ENCODE assay signal across 10 cellular contexts in the genomic region with DNA sequence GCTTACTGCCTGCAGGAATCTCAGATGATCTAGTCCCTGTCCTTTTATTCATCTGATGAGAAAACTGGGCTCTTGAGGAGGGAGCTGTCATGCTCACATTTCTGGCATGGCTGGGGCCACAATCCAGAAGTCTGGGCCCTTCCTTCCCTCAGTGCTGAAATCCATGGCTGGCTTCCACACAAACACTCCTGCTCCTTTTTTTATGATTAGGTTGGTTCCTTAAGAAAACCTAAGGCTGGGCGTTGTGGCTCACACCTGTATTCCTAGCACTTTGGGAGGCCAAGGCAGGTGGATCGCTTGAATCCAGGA. TPM values are rescaled to one million over a fixed set of nuclear protein-coding genes. Genes with fewer than 3 reads are reported as not detected.
DNase-seq lines count a peak whose midpoint lies in the region; ATAC-seq and TF ChIP-seq lines count a peak whose summit lies in the region.
"Had no signal": no experiment of that assay in that cellular context is flagged by ENCODE, and none has a peak within 500 bp of the region (broad histone marks: within the 10 kb centered on the region; RNA-seq: fewer than 3 reads in every experiment).

No MANE protein-coding gene starts in this region.

- H3K4me1 Mint-ChIP-seq in activated naive CD4-positive, alpha-beta T cell treated with anti-CD3 and anti-CD28 coated beads for 36 hours (ENCODE audit: low read depth): peaks cover 14% of the 10 kb centered on the region
- peaks cover 18% of the 10 kb centered on the region for H3K4me1 Mint-ChIP-seq in activated T-helper 1 cell treated with anti-CD3 and anti-CD28 coated beads, Interleukin-12 subunit alpha, Interleukin-12 subunit beta, Interleukin-2, Interleukin-4 antibody, amounts not matched to agents 30 ng/mL and 10 ng/mL and 1 ng/mL, durations not matched to agents 14 hours and 24 hours and 36 hours (ENCODE audit: low read depth)
- peaks cover 11 to 17% of the 10 kb centered on the region in 2 donors for H3K4me1 Mint-ChIP-seq in immature natural killer cell

- intact Hi-C loops in activated naive CD4-positive, alpha-beta T cell treated with anti-CD3 and anti-CD28 coated beads for 36 hours (cut with micrococcal nuclease): no loop called here
- intact Hi-C loops in activated T-helper 1 cell treated with anti-CD3 and anti-CD28 coated beads, Interleukin-12 subunit alpha, Interleukin-12 subunit beta, Interleukin-2, Interleukin-4 antibody, amounts not matched to agents 30 ng/mL and 10 ng/mL and 1 ng/mL, durations not matched to agents 14 hours and 24 hours and 36 hours (cut with micrococcal nuclease): no loop called here
- intact Hi-C loops in stomach (cut with DNase I; ENCODE audit: low total_unique reads) (no loop called here), left colon (cut with DNase I, micrococcal nuclease) (no loop called here)

- no peaks in the 10 kb centered on the region for H3K27me3 Mint-ChIP-seq in activated naive CD4-positive, alpha-beta T cell treated with anti-CD3 and anti-CD28 coated beads for 36 hours (ENCODE audit: low read depth)
- peaks cover 10% of the 10 kb centered on the region for H3K27me3 Mint-ChIP-seq in activated T-helper 1 cell treated with anti-CD3 and anti-CD28 coated beads, Interleukin-12 subunit alpha, Interleukin-12 subunit beta, Interleukin-2, Interleukin-4 antibody, amounts not matched to agents 30 ng/mL and 10 ng/mL and 1 ng/mL, durations not matched to agents 14 hours and 24 hours and 36 hours (ENCODE audit: insufficient read depth)
- H3K27me3 Mint-ChIP-seq in immature natural killer cell (ENCODE audit: low read depth in 3 of 3): peaks cover 1 to 7% (median 3%) of the 10 kb centered on the region in 3 donors

- CTCF ChIA-PET in activated naive CD4-positive, alpha-beta T cell treated with anti-CD3 and anti-CD28 coated beads for 36 hours (lab: Charles Lee): interaction anchor here (1.2 to 1.5 kb wide), 2 partner anchors 44 to 55 kb away, joined by 3 read pairs; no protein-coding TSS in a partner anchor

- no peak overlapping the region for H3K27ac Mint-ChIP-seq in activated naive CD4-positive, alpha-beta T cell treated with anti-CD3 and anti-CD28 coated beads for 36 hours
- no peak overlapping the region for H3K27ac Mint-ChIP-seq in activated T-helper 1 cell treated with anti-CD3 and anti-CD28 coated beads, Interleukin-12 subunit alpha, Interleukin-12 subunit beta, Interleukin-2, Interleukin-4 antibody, amounts not matched to agents 30 ng/mL and 10 ng/mL and 1 ng/mL, durations not matched to agents 14 hours and 24 hours and 36 hours
- peak overlapping the region in 2 of 6 donors; percentile 49 to 85 for H3K27ac Mint-ChIP-seq in immature natural killer cell

- H3K36me3 Mint-ChIP-seq in activated naive CD4-positive, alpha-beta T cell treated with anti-CD3 and anti-CD28 coated beads for 36 hours (ENCODE audit: low read depth): peaks cover 2% of the 10 kb centered on the region
- H3K36me3 Mint-ChIP-seq in activated T-helper 1 cell treated with anti-CD3 and anti-CD28 coated beads, Interleukin-12 subunit alpha, Interleukin-12 subunit beta, Interleukin-2, Interleukin-4 antibody, amounts not matched to agents 30 ng/mL and 10 ng/mL and 1 ng/mL, durations not matched to agents 14 hours and 24 hours and 36 hours (ENCODE audit: low read depth): no peaks in the 10 kb centered on the region
- no peaks in the 10 kb centered on the region for H3K36me3 Mint-ChIP-seq in immature natural killer cell

- no peaks in the 10 kb centered on the region for H3K27me3 ChIP-seq in stomach
- H3K27me3 ChIP-seq: MG63 had no signal

- peaks cover 0 to 34% (median 20%) of the 10 kb centered on the region in 4 donors for H3K4me1 ChIP-seq in stomach

- H3K9me3 Mint-ChIP-seq in activated naive CD4-positive, alpha-beta T cell treated with anti-CD3 and anti-CD28 coated beads for 36 hours: no peaks in the 10 kb centered on the region
- H3K9me3 Mint-ChIP-seq in activated T-helper 1 cell treated with anti-CD3 and anti-CD28 coated beads, Interleukin-12 subunit alpha, Interleukin-12 subunit beta, Interleukin-2, Interleukin-4 antibody, amounts not matched to agents 30 ng/mL and 10 ng/mL and 1 ng/mL, durations not matched to agents 14 hours and 24 hours and 36 hours: no peaks in the 10 kb centered on the region
- no peaks in the 10 kb centered on the region for H3K9me3 Mint-ChIP-seq in immature natural killer cell

- no peak for TF ChIP-seq EP300 in stomach (IDR thresholded peaks at IDR 0.05)

- TF ChIP-seq POLR2A in stomach (IDR thresholded peaks at IDR 0.05): no peak

- DNase-seq in activated naive CD4-positive, alpha-beta T cell treated with anti-CD3 and anti-CD28 coated beads for 36 hours: no peak
- no peak for DNase-seq in activated naive CD4-positive, alpha-beta T cell (lab: John Stamatoyannopoulos, UW)
- no peak for DNase-seq in activated T-helper 1 cell treated with anti-CD3 and anti-CD28 coated beads, Interleukin-12 subunit alpha, Interleukin-12 subunit beta, Interleukin-2, Interleukin-4 antibody, amounts not matched to agents 30 ng/mL and 10 ng/mL and 1 ng/mL, durations not matched to agents 14 hours and 24 hours and 36 hours (ENCODE audit: low spot score)
- DNase-seq in immature natural killer cell (no peak), stomach (no peak), left colon (no peak), dedifferentiated amniotic fluid mesenchymal stem cell (ENCODE audit: extremely low spot score) (no peak)
- DNase-seq: stimulated activated CD4-positive, alpha-beta T cell treated with anti-CD3 and anti-CD28 coated beads, Interleukin-1b, Interleukin-23, amount 100 ng/mL, for 48 hours had no signal

- peak overlapping the region; percentile 77 to 89 (median 82) for H3K4me3 ChIP-seq in stomach

- H3K27ac ChIP-seq in stomach: peak overlapping the region in 3 of 5 donors; percentile 86 to 91 (median 89)

- H3K9me3 ChIP-seq in stomach: no peaks in the 10 kb centered on the region
- H3K9me3 ChIP-seq: MG63 had no signal

- no peaks in the 10 kb centered on the region for H3K36me3 ChIP-seq in stomach
- H3K36me3 ChIP-seq: MG63 had no signal

- H3K4me3 Mint-ChIP-seq in activated naive CD4-positive, alpha-beta T cell treated with anti-CD3 and anti-CD28 coated beads for 36 hours: peak overlapping the region; percentile 87
- H3K4me3 Mint-ChIP-seq in activated T-helper 1 cell treated with anti-CD3 and anti-CD28 coated beads, Interleukin-12 subunit alpha, Interleukin-12 subunit beta, Interleukin-2, Interleukin-4 antibody, amounts not matched to agents 30 ng/mL and 10 ng/mL and 1 ng/mL, durations not matched to agents 14 hours and 24 hours and 36 hours: peak overlapping the region; percentile 97
- peak overlapping the region; percentile 91 to 96 (median 94) for H3K4me3 Mint-ChIP-seq in immature natural killer cell

- WGBS in stomach, 5 donors: 90 to 100% (median 98%) methylated on average over 2 of the region's 2 CpGs

- ATAC-seq in left colon (no peak), HG03460 (IDR thresholded peaks at IDR 0.05; ENCODE audit: unreplicated experiment) (no peak)

- no peak for TF ChIP-seq CTCF in stomach (IDR thresholded peaks at IDR 0.05)

RNA-seq across cellular contexts. Expression of a gene that starts 1.3 kb away (rescaled TPM):
- total RNA-seq in activated naive CD4-positive, alpha-beta T cell treated with anti-CD3 and anti-CD28 coated beads for 36 hours: 1 to 10 TPM; 2.0 to 2.2 TPM
- total RNA-seq in activated T-helper 1 cell treated with anti-CD3 and anti-CD28 coated beads, Interleukin-12 subunit alpha, Interleukin-12 subunit beta, Interleukin-2, Interleukin-4 antibody, amounts not matched to agents 30 ng/mL and 10 ng/mL and 1 ng/mL, durations not matched to agents 14 hours and 24 hours and 36 hours: 1.3 and 1.4 TPM in 2 replicates
- polyA plus RNA-seq in immature natural killer cell (under 1 TPM in 1 of 3 donors, not detected in 2; 0.11 TPM), stomach (1 to 10 TPM in 2 of 3 donors, under 1 TPM in 1; 0.23 to 7.8 (median 4.5) TPM)
- total RNA-seq in stomach (10 to 100 TPM in 4 of 5 donors, not detected in 1; 20.5 to 54.3 (median 37.8) TPM), left colon (10 to 100 TPM in 1 of 2 donors, 1 to 10 TPM in 1; 9.0 to 15.3 TPM)

RNA-seq across cellular contexts. Expression of a gene that starts 30.1 kb away (rescaled TPM):
- total RNA-seq in activated naive CD4-positive, alpha-beta T cell treated with anti-CD3 and anti-CD28 coated beads for 36 hours: 1,000 to 10,000 TPM; 4,224 to 4,246 TPM
- total RNA-seq in activated T-helper 1 cell treated with anti-CD3 and anti-CD28 coated beads, Interleukin-12 subunit alpha, Interleukin-12 subunit beta, Interleukin-2, Interleukin-4 antibody, amounts not matched to agents 30 ng/mL and 10 ng/mL and 1 ng/mL, durations not matched to agents 14 hours and 24 hours and 36 hours: 2,052 and 2,078 TPM in 2 replicates
- 1,000 to 10,000 TPM; 1,152 to 2,047 (median 1,301) TPM for polyA plus RNA-seq in immature natural killer cell
- total RNA-seq in stomach: 1,000 to 10,000 TPM in 4 of 5 donors, 100 to 1,000 TPM in 1; 925 to 2,164 (median 1,405) TPM
- polyA plus RNA-seq in stomach: 1,000 to 10,000 TPM; 3,881 to 4,884 (median 4,624) TPM
- total RNA-seq in left colon: 1,000 to 10,000 TPM; 1,769 to 1,852 TPM
